In the genomic region with DNA sequence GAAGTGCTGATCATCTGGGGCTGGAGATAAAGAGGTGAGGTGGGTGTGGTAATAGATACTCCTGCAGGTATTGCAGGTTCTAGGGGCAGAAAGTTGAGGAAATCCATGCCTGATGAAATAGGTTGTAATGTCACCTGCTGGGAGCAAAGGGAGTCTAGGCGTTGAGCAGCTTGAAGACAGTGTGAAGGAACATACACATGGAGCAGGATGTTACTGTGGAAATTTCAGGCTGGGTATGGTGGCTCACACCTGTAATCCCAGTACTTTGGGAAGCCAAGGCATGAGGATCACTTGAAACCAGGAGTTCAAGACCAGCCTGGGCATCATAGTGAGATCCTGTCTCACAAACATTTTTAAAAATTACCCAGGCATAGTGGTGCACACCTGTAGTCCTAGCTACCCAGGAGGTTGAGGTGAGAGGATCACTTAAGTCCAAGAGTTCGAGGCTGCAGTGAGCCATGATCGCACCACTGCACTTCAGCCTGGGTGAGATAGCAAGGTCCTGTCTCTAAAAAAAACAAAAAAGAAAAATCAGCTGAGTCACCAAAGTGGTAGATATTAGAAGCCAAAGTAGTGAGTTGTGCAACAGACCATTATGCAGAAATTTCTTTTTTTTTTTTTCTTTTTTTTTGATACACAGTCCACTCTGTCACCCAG, we compare ENCODE assay signal across 1 cellular context.
TF ChIP-seq lines count a peak whose summit lies in the region.

No MANE protein-coding gene starts in this region.

TF ChIP-seq in IMR-90, 13 proteins besides CTCF, POLR2A, EP300 and RAD21:
- peak; percentile 95 for TF ChIP-seq CEBPB (IDR thresholded peaks at IDR 0.05; ENCODE audit: low read depth, low read length)
- no peak for TF ChIP-seq BHLHE40 (IDR thresholded peaks at IDR 0.05; ENCODE audit: low read depth, low read length)
- no peak for TF ChIP-seq FOS (IDR thresholded peaks at IDR 0.05; ENCODE audit: low read depth, low read length)
- TF ChIP-seq NFE2L2 (IDR thresholded peaks at IDR 0.05; ENCODE audit: low read depth, low read length), result peak; percentile 92
- 0 out of 2 replicates have a peak, but pooled peaks have one; percentile 52 for TF ChIP-seq RFX5 (IDR thresholded peaks at IDR 0.05; ENCODE audit: low read depth, low read length)
- TF ChIP-seq RCOR1 (IDR thresholded peaks at IDR 0.05; ENCODE audit: insufficient replicate concordance, low read length), result no peak
- no peak for TF ChIP-seq CHD1 (IDR thresholded peaks at IDR 0.05; ENCODE audit: low read depth, low read length)
- TF ChIP-seq, protein P1, sequence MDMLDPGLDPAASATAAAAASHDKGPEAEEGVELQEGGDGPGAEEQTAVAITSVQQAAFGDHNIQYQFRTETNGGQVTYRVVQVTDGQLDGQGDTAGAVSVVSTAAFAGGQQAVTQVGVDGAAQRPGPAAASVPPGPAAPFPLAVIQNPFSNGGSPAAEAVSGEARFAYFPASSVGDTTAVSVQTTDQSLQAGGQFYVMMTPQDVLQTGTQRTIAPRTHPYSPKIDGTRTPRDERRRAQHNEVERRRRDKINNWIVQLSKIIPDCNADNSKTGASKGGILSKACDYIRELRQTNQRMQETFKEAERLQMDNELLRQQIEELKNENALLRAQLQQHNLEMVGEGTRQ (IDR thresholded peaks at IDR 0.05; ENCODE audit: low read depth, low read length), result no peak
- no peak for TF ChIP-seq MAZ (IDR thresholded peaks at IDR 0.05; ENCODE audit: borderline replicate concordance, low read depth, low read length)
- TF ChIP-seq SMC3 (IDR thresholded peaks at IDR 0.05; ENCODE audit: low read depth, low read length), result no peak
- no peak for TF ChIP-seq MXI1 (IDR thresholded peaks at IDR 0.05; ENCODE audit: borderline replicate concordance, low read depth, low read length)
- TF ChIP-seq, protein P2, sequence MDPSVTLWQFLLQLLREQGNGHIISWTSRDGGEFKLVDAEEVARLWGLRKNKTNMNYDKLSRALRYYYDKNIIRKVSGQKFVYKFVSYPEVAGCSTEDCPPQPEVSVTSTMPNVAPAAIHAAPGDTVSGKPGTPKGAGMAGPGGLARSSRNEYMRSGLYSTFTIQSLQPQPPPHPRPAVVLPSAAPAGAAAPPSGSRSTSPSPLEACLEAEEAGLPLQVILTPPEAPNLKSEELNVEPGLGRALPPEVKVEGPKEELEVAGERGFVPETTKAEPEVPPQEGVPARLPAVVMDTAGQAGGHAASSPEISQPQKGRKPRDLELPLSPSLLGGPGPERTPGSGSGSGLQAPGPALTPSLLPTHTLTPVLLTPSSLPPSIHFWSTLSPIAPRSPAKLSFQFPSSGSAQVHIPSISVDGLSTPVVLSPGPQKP (IDR thresholded peaks at IDR 0.05; ENCODE audit: borderline replicate concordance, low read depth, low read length), result no peak
- TF ChIP-seq MAFK (IDR thresholded peaks at IDR 0.05; ENCODE audit: low read depth, low read length), result peak; percentile 78
